Comparison of ENCODE assay signal across 15 cellular contexts in genomic region chr10:130808243-130808642, GRCh38.
DNase-seq lines count a peak whose midpoint lies in the region; ATAC-seq and TF ChIP-seq lines count a peak whose summit lies in the region.
"Had no signal": no experiment of that assay in that cellular context is flagged by ENCODE, and none has a peak within 500 bp of the region (broad histone marks: within the 10 kb centered on the region; RNA-seq: fewer than 3 reads in every experiment).

No MANE protein-coding gene starts in this region.

- no peaks in the 10 kb centered on the region for H3K9me2 ChIP-seq in GM23248 (ENCODE audit: insufficient read depth)

- intact Hi-C loops in vagina (cut with DNase I): no loop called here

- H3K4me1 Mint-ChIP-seq in osteocyte (ENCODE audit: unreplicated experiment): no peaks in the 10 kb centered on the region
- H3K4me1 Mint-ChIP-seq: CD4-positive, CD25-positive, alpha-beta regulatory T cell had no signal

- TF ChIP-seq CTCF in GM13977 (IDR thresholded peaks at IDR 0.05; ENCODE audit: extremely low read depth, insufficient read depth, missing control alignments) (no peak), osteocyte (IDR thresholded peaks at IDR 0.05) (no peak), vagina (IDR thresholded peaks at IDR 0.05) (no peak), upper lobe of left lung (IDR thresholded peaks at IDR 0.05) (no peak)

- no peaks in the 10 kb centered on the region for H3K27me3 ChIP-seq in vagina
- H3K27me3 ChIP-seq in upper lobe of left lung: no peaks in the 10 kb centered on the region
- H3K27me3 ChIP-seq in GM23248 (replicated peaks; ENCODE audit: insufficient read depth): no peaks in the 10 kb centered on the region
- H3K27me3 ChIP-seq: BLaER1 treated with 17β-estradiol and CSF1 and Interleukin-3, amounts not matched to agents 10 nM and 100 nM had no signal

- TF ChIP-seq POLR2A in vagina (IDR thresholded peaks at IDR 0.05): no peak
- TF ChIP-seq POLR2A in upper lobe of left lung (IDR thresholded peaks at IDR 0.05): no peak

- no peaks in the 10 kb centered on the region for H3K27me3 Mint-ChIP-seq in osteocyte (ENCODE audit: unreplicated experiment)
- H3K27me3 Mint-ChIP-seq: CD4-positive, CD25-positive, alpha-beta regulatory T cell had no signal

- H3K9me3 ChIP-seq in vagina (no peaks in the 10 kb centered on the region), upper lobe of left lung (no peaks in the 10 kb centered on the region), GM23248 (ENCODE audit: low read depth) (no peaks in the 10 kb centered on the region)

- no peak overlapping the region for H3K9ac ChIP-seq in GM23248
- H3K9ac ChIP-seq: BLaER1 treated with 17β-estradiol and CSF1 and Interleukin-3, amounts not matched to agents 10 nM and 100 nM had no signal

- TF ChIP-seq EP300 in upper lobe of left lung (IDR thresholded peaks at IDR 0.05): no peak

- no peak overlapping the region for H3K27ac Mint-ChIP-seq in osteocyte (ENCODE audit: unreplicated experiment)
- H3K27ac Mint-ChIP-seq: CD4-positive, CD25-positive, alpha-beta regulatory T cell; HFFc6 had no signal

- no peaks in the 10 kb centered on the region for H3K79me2 ChIP-seq in GM23248 (ENCODE audit: insufficient read depth)

- H3K4me3 ChIP-seq in vagina (no peak overlapping the region), upper lobe of left lung (no peak overlapping the region), GM23248 (no peak overlapping the region)
- H3K4me3 ChIP-seq: BLaER1 treated with 17β-estradiol and CSF1 and Interleukin-3, amounts not matched to agents 10 nM and 100 nM had no signal

- ATAC-seq in upper lobe of left lung (ENCODE audit: low FRiP score in 2 of 2): no peak

- H3K36me3 Mint-ChIP-seq in osteocyte (ENCODE audit: unreplicated experiment): no peaks in the 10 kb centered on the region
- H3K36me3 Mint-ChIP-seq: CD4-positive, CD25-positive, alpha-beta regulatory T cell had no signal

- no peaks in the 10 kb centered on the region for H4K20me1 ChIP-seq in GM23248 (ENCODE audit: insufficient read depth)
- H4K20me1 ChIP-seq: BLaER1 treated with 17β-estradiol and CSF1 and Interleukin-3, amounts not matched to agents 10 nM and 100 nM had no signal

- H3K9me3 Mint-ChIP-seq in osteocyte (ENCODE audit: unreplicated experiment): peaks cover 21% of the 10 kb centered on the region

- H3K4me2 ChIP-seq in GM23248 (ENCODE audit: unreplicated experiment): no peak overlapping the region

- in situ Hi-C loops in GM13977 (cut with MboI; ENCODE audit: low pct_unique_long_range_greater_than_20kb, low sequenced_read_pairs, unreplicated experiment) (no loop called here), GM23248 (cut with MboI) (no loop called here)

- peak; percentile 8 for DNase-seq in GM13977 (ENCODE audit: low spot score)
- DNase-seq in islet precursor cell: peak; percentile 37
- DNase-seq in osteocyte (ENCODE audit: extremely low spot score, unreplicated experiment): peak; percentile 73
- peak; percentile 64 to 67 for DNase-seq in vagina (ENCODE audit: extremely low spot score in 2 of 2)
- DNase-seq in upper lobe of left lung: no peak
- no peak for DNase-seq in GM23248
- no peak for DNase-seq in globus pallidus (ENCODE audit: low spot score)
- DNase-seq: ACHN; CD4-positive, CD25-positive, alpha-beta regulatory T cell; DMS 273 treated with DMSO at 0.1 percent for 48 hours; HCEC 1CT; HFFc6; IMR-90; KBM-7 had no signal

- H2AFZ ChIP-seq in GM23248: no peak overlapping the region

- no peak overlapping the region for H3K27ac ChIP-seq in vagina
- H3K27ac ChIP-seq in upper lobe of left lung: no peak overlapping the region
- H3K27ac ChIP-seq in GM23248: no peak overlapping the region
- H3K27ac ChIP-seq: BLaER1 treated with 17β-estradiol and CSF1 and Interleukin-3, amounts not matched to agents 10 nM and 100 nM had no signal

- 49 to 73% methylated on average over 3 to 5 of the region's 5 CpGs for WGBS in upper lobe of left lung, 2 donors
- 28 to 30% methylated on average over 5 of the region's 5 CpGs for WGBS in GM23248 (ENCODE audit: low coverage in 1 of 2, low lambda C conversion rate in 2 of 2, missing lambda C conversion rate in 2 of 2), 2 experiments

- H3K4me1 ChIP-seq in vagina (no peaks in the 10 kb centered on the region), upper lobe of left lung (no peaks in the 10 kb centered on the region), GM23248 (ENCODE audit: insufficient read depth) (no peaks in the 10 kb centered on the region)

- no peak overlapping the region for H3K4me3 Mint-ChIP-seq in osteocyte (ENCODE audit: unreplicated experiment)
- H3K4me3 Mint-ChIP-seq: CD4-positive, CD25-positive, alpha-beta regulatory T cell; HFFc6 had no signal

- H3K36me3 ChIP-seq in vagina: no peaks in the 10 kb centered on the region
- no peaks in the 10 kb centered on the region for H3K36me3 ChIP-seq in upper lobe of left lung
- no peaks in the 10 kb centered on the region for H3K36me3 ChIP-seq in GM23248 (ENCODE audit: low read depth)
- H3K36me3 ChIP-seq: BLaER1 treated with 17β-estradiol and CSF1 and Interleukin-3, amounts not matched to agents 10 nM and 100 nM had no signal

- no peaks in the 10 kb centered on the region for H3F3A ChIP-seq in GM23248 (ENCODE audit: insufficient read depth)

Comparison
In these comparisons a context has a peak if more than half of its experiments do, and no peak if none do; other contexts are left out.
1. DNase-seq: peak in GM13977 (single experiment), islet precursor cell (single experiment), osteocyte (single experiment) and vagina (2 of 2); none in upper lobe of left lung (0 of 2), GM23248 (single experiment) and globus pallidus (single experiment).